In genomic region chr2:226791487-226792081, GRCh38 we compare ENCODE assay signal across 8 cellular contexts. TPM values are rescaled to one million over a fixed set of nuclear protein-coding genes. Genes with fewer than 3 reads are reported as not detected.
DNase-seq lines count a peak whose midpoint lies in the region; ATAC-seq and TF ChIP-seq lines count a peak whose summit lies in the region.

No MANE protein-coding gene starts in this region.

- intact Hi-C loops in sciatic nerve (cut with DNase I): loop anchor here (10.0 kb wide), 1 partner anchor 567 kb away; no protein-coding TSS in a partner anchor

- TF ChIP-seq POLR2A in GM18505 (IDR thresholded peaks at IDR 0.05; ENCODE audit: borderline replicate concordance, extremely low read depth, insufficient read depth, insufficient read length): peak; percentile 57

- H3K4me3 ChIP-seq in astrocyte of the cerebellum (ENCODE audit: low read depth, low read length): peak overlapping the region; percentile 88

- DNase-seq in NCI-H146 treated with DMSO at 0.1 percent for 48 hours (lab: John Stamatoyannopoulos, UW; ENCODE audit: unreplicated experiment): peak; percentile 60
- DNase-seq in T-helper 9 cell: peak; percentile 89
- DNase-seq in astrocyte of the cerebellum (ENCODE audit: low read depth): no peak
- peak; percentile 61 to 96 (median 85) for DNase-seq in hypothalamus (lab: John Stamatoyannopoulos, UW)
- DNase-seq in sciatic nerve (ENCODE audit: low spot score): peak; percentile 94
- no peak for DNase-seq in HuH-7.5 (ENCODE audit: low spot score)

- ATAC-seq in GM18505 (IDR thresholded peaks at IDR 0.05; ENCODE audit: unreplicated experiment): peak; percentile 99
- peak; percentile 98 for ATAC-seq in HG02884 (IDR thresholded peaks at IDR 0.05; ENCODE audit: unreplicated experiment)
- peak; percentile 93 for ATAC-seq in sciatic nerve

- no peak for TF ChIP-seq CTCF in astrocyte of the cerebellum (IDR thresholded peaks at IDR 0.05; ENCODE audit: low read depth, low read length, missing control alignments)

- in situ Hi-C loops in astrocyte of the cerebellum (cut with HindIII; ENCODE audit: low sequenced_read_pairs): loop anchor here (25.0 kb wide), 3 partner anchors 579 to 1129 kb away; no protein-coding TSS in a partner anchor

RNA-seq across cellular contexts. Expression of gene IRS1, which starts 8.0 kb away (rescaled TPM):
- 33.8 TPM for total RNA-seq in sciatic nerve

RNA-seq across cellular contexts. Expression of gene RHBDD1, which starts 44.3 kb away (rescaled TPM):
- 66.0 TPM for total RNA-seq in sciatic nerve

Comparison
In these comparisons a context has a peak if more than half of its experiments do, and no peak if none do; other contexts are left out.
1. DNase-seq: peak in NCI-H146 treated with DMSO at 0.1 percent for 48 hours (single experiment), T-helper 9 cell (single experiment), hypothalamus (51 of 51) and sciatic nerve (single experiment); none in astrocyte of the cerebellum (single experiment) and HuH-7.5 (single experiment).
2. Peak in every context shown above with its lines, with median percentiles within 50 percentile points of each other: ATAC-seq.